16 cellular contexts compared by ENCODE assay signal in the genomic region with DNA sequence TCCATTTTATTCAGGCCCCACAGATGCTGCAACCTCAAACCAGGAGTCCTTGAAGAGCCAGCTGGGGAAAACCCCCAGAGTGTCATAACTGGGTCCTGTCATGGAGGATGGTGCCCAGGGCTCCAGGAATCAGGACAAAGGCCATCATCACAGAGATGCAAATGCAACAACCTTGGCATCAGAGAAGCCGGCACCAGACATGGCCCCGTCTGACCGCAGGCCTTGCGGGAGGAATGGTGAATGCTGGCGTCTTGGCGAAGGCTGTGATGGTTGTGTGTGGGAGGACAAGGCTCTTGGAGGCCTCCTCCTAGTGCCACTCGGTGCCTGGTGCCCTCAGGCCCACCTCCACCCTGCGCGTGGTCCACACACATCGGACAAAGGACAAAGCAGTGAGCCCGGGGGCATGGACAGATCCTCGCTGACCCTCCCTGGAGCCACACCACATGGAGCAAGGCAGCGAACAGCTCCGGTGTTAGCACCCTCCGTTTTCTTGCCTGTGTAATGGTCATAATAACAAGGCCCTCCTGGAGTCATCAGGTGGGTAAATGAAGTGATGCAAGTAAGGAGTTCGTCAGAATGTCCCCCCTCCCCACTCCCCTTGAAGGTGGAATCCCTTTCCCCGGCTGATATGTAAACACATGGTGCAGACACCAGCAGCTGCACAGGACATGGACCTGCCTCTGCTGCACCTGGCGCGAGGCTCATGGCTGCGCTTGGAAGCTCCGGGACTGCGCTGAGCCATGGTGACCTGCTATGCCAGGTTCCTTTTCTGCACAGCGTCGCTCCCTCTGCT.
DNase-seq lines count a peak whose midpoint lies in the region; ATAC-seq and TF ChIP-seq lines count a peak whose summit lies in the region.
"Had no signal": no experiment of that assay in that cellular context is flagged by ENCODE, and none has a peak within 500 bp of the region (broad histone marks: within the 10 kb centered on the region; RNA-seq: fewer than 3 reads in every experiment).

No MANE protein-coding gene starts in this region.

- peak; percentile 26 for ATAC-seq in stimulated activated effector memory CD8-positive, alpha-beta T cell treated with anti-CD3 and anti-CD28 coated beads, Interleukin-12 subunit alpha, Interleukin-12 subunit beta, amount 100 ng/mL, for 72 hours

- H3K4me3 Mint-ChIP-seq in stimulated activated effector memory CD8-positive, alpha-beta T cell treated with anti-CD3 and anti-CD28 coated beads, Interleukin-12 subunit alpha, Interleukin-12 subunit beta, amount 100 ng/mL, for 72 hours: no peak overlapping the region
- H3K4me3 Mint-ChIP-seq: CD8-positive, alpha-beta memory T cell; HFFc6 had no signal

- H3K27me3 ChIP-seq in right atrium auricular region (no peaks in the 10 kb centered on the region), testis (no peaks in the 10 kb centered on the region), esophagus squamous epithelium (no peaks in the 10 kb centered on the region)
- H3K27me3 ChIP-seq: BLaER1 had no signal

- H3K36me3 ChIP-seq in right atrium auricular region (no peaks in the 10 kb centered on the region), testis (ENCODE audit: low read depth, missing control alignments) (no peaks in the 10 kb centered on the region), esophagus squamous epithelium (no peaks in the 10 kb centered on the region)
- H3K36me3 ChIP-seq: BLaER1 had no signal

- H3K9me3 ChIP-seq in right atrium auricular region: peaks cover 0 to 2% of the 10 kb centered on the region in 2 donors
- H3K9me3 ChIP-seq in testis: no peaks in the 10 kb centered on the region
- H3K9me3 ChIP-seq in esophagus squamous epithelium: peaks cover 0 to under 1% (median 0%) of the 10 kb centered on the region in 3 donors

- H3K27ac ChIP-seq in right atrium auricular region: no peak overlapping the region
- no peak overlapping the region for H3K27ac ChIP-seq in testis
- no peak overlapping the region for H3K27ac ChIP-seq in esophagus squamous epithelium
- H3K27ac ChIP-seq: BLaER1, HL-60 had no signal

- peak; percentile 53 for DNase-seq in right atrium auricular region (ENCODE audit: low spot score)
- no peak for DNase-seq in cardiac septum (ENCODE audit: low spot score)
- DNase-seq in mucosa of gallbladder (ENCODE audit: low spot score): peak; percentile 5
- DNase-seq in stimulated activated effector memory CD8-positive, alpha-beta T cell treated with anti-CD3 and anti-CD28 coated beads, Interleukin-12 subunit alpha, Interleukin-12 subunit beta, amount 100 ng/mL, for 72 hours (ENCODE audit: low spot score in 2 of 2): peak in 1 of 2 donors; percentile 23
- no peak for DNase-seq in RKO (ENCODE audit: low spot score)
- no peak for DNase-seq in testis
- DNase-seq in esophagus squamous epithelium (lab: John Stamatoyannopoulos, UW): no peak
- DNase-seq: 8988T; AML-193; CD8-positive, alpha-beta memory T cell; DMS53; GF-D8; HCEC 1CT; HFFc6 had no signal

- H3K4me1 Mint-ChIP-seq in stimulated activated effector memory CD8-positive, alpha-beta T cell treated with anti-CD3 and anti-CD28 coated beads, Interleukin-12 subunit alpha, Interleukin-12 subunit beta, amount 100 ng/mL, for 72 hours: no peaks in the 10 kb centered on the region
- H3K4me1 Mint-ChIP-seq: CD8-positive, alpha-beta memory T cell had no signal

- H3K9me3 Mint-ChIP-seq in stimulated activated effector memory CD8-positive, alpha-beta T cell treated with anti-CD3 and anti-CD28 coated beads, Interleukin-12 subunit alpha, Interleukin-12 subunit beta, amount 100 ng/mL, for 72 hours: peaks cover 12% of the 10 kb centered on the region

- intact Hi-C loops in cardiac septum (cut with DNase I): no loop called here
- intact Hi-C loops in testis (cut with DNase I; ENCODE audit: low total_unique reads): no loop called here
- intact Hi-C loops in esophagus squamous epithelium (cut with DNase I): no loop called here

- no peaks in the 10 kb centered on the region for H3K4me1 ChIP-seq in right atrium auricular region
- peaks cover 1% of the 10 kb centered on the region for H3K4me1 ChIP-seq in testis
- H3K4me1 ChIP-seq in esophagus squamous epithelium: no peaks in the 10 kb centered on the region
- H3K4me1 ChIP-seq: BLaER1 had no signal

- H3K4me3 ChIP-seq in right atrium auricular region (no peak overlapping the region), testis (no peak overlapping the region), esophagus squamous epithelium (no peak overlapping the region)
- H3K4me3 ChIP-seq: BLaER1 had no signal

- 79 to 88% methylated on average over 22 to 24 of the region's 24 CpGs for WGBS in testis, 2 donors
- 81 to 92% methylated on average over 9 to 12 of the region's 24 CpGs for WGBS in esophagus squamous epithelium, 2 donors

- no peak overlapping the region for H3K27ac Mint-ChIP-seq in stimulated activated effector memory CD8-positive, alpha-beta T cell treated with anti-CD3 and anti-CD28 coated beads, Interleukin-12 subunit alpha, Interleukin-12 subunit beta, amount 100 ng/mL, for 72 hours
- H3K27ac Mint-ChIP-seq: CD8-positive, alpha-beta memory T cell; HFFc6 had no signal

- TF ChIP-seq CTCF in right atrium auricular region (IDR thresholded peaks at IDR 0.05) (no peak), testis (IDR thresholded peaks at IDR 0.05) (no peak), esophagus squamous epithelium (IDR thresholded peaks at IDR 0.05) (no peak)

- TF ChIP-seq POLR2A in testis (IDR thresholded peaks at IDR 0.05) (no peak), esophagus squamous epithelium (IDR thresholded peaks at IDR 0.05) (no peak)

- H3K36me3 Mint-ChIP-seq in stimulated activated effector memory CD8-positive, alpha-beta T cell treated with anti-CD3 and anti-CD28 coated beads, Interleukin-12 subunit alpha, Interleukin-12 subunit beta, amount 100 ng/mL, for 72 hours: no peaks in the 10 kb centered on the region
- H3K36me3 Mint-ChIP-seq: CD8-positive, alpha-beta memory T cell had no signal

Comparison
In these comparisons a context has a peak if more than half of its experiments do, and no peak if none do; other contexts are left out.
1. DNase-seq: peak in right atrium auricular region (single experiment) and mucosa of gallbladder (single experiment); none in cardiac septum (single experiment), RKO (single experiment), testis (single experiment) and esophagus squamous epithelium (single experiment).